In the genomic region with DNA sequence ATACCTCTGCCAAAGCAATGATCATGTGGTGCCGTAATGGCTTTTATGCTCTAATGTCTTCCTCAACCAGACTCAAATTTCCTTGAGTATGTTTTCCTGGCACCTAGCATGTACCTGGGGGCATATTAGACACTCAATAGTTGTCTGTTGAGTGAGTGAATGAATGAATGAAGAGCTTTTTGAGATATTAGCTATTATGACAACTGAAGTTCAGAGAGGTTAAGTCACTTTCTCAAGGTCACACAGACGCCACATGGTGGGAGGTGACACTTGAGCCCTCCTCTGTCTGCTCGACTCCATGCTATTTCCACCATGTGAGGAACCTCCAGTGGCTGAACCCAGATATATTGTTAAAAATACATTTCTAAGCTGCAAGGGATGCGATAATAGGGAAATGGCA, we compare ENCODE assay signal across 9 cellular contexts.
A peak's percentile ranks its signal among the peaks of the same experiment; 100 is the strongest.
DNase-seq lines count a peak whose midpoint lies in the region; ATAC-seq, FAIRE-seq and TF ChIP-seq lines count a peak whose summit lies in the region.
"Had no signal": no experiment of that assay in that cellular context is flagged by ENCODE, and none has a peak within 500 bp of the region (broad histone marks: within the 10 kb centered on the region; RNA-seq: fewer than 3 reads in every experiment).

No MANE protein-coding gene starts in this region.

- H3K27ac ChIP-seq in BLaER1 = peak overlapping the region; percentile 79
- H3K27ac ChIP-seq in pancreas = peak overlapping the region; percentile 51 to 84 (median 78)
- H3K27ac ChIP-seq: parathyroid adenoma had no signal

- H3K9me3 Mint-ChIP-seq in dendritic cell treated with granulocyte-macrophage colony-stimulating factor and Interleukin-4, amounts not matched to agents 40 ng/mL and 50 ng/mL, for 4 days = no peaks in the 10 kb centered on the region

- no peaks in the 10 kb centered on the region for H4K20me1 ChIP-seq in BLaER1

- 52 to 56% methylated on average over 4 of the region's 4 CpGs for WGBS in pancreas, 2 donors

- H3K9me3 ChIP-seq in BLaER1 (no peaks in the 10 kb centered on the region), pancreas (no peaks in the 10 kb centered on the region)

- peak overlapping the region; percentile 83 for H3K4me2 ChIP-seq in BLaER1

- no peaks in the 10 kb centered on the region for H3K36me3 Mint-ChIP-seq in dendritic cell treated with granulocyte-macrophage colony-stimulating factor and Interleukin-4, amounts not matched to agents 40 ng/mL and 50 ng/mL, for 4 days (ENCODE audit: low read depth)

- DNase-seq in NB4 (ENCODE audit: low read depth) (no peak), pancreas (no peak), mucosa of gallbladder (ENCODE audit: low spot score) (no peak), C1 segment of cervical spinal cord (lab: John Stamatoyannopoulos, UW) (no peak), NCI-H345 treated with DMSO at 0.1 percent for 48 hours (lab: John Stamatoyannopoulos, UW; ENCODE audit: unreplicated experiment) (no peak)

- H3K4me1 ChIP-seq in BLaER1 (peaks cover 47% of the 10 kb centered on the region), pancreas (peaks cover 0 to 19% (median 15%) of the 10 kb centered on the region in 3 donors)
- H3K4me1 ChIP-seq: parathyroid adenoma had no signal

- TF ChIP-seq CTCF in NB4 (IDR thresholded peaks at IDR 0.05; ENCODE audit: low read depth, low read length) (no peak), pancreas (IDR thresholded peaks at IDR 0.05) (no peak)

- no peak for TF ChIP-seq POLR2A in NB4 (IDR thresholded peaks at IDR 0.05; ENCODE audit: extremely low read depth, insufficient read length)

- intact Hi-C loops in dendritic cell treated with granulocyte-macrophage colony-stimulating factor and Interleukin-4, amounts not matched to agents 40 ng/mL and 50 ng/mL, for 4 days (cut with micrococcal nuclease) = no loop called here
- intact Hi-C loops in pancreas (cut with DNase I) = no loop called here

- H3K4me3 Mint-ChIP-seq in dendritic cell treated with granulocyte-macrophage colony-stimulating factor and Interleukin-4, amounts not matched to agents 40 ng/mL and 50 ng/mL, for 4 days = peak overlapping the region; percentile 58

- no peak for FAIRE-seq in pancreas (lab: Jason Lieb, UNC)

- no peak for ATAC-seq in pancreas
- ATAC-seq in HG02938 (IDR thresholded peaks at IDR 0.05; ENCODE audit: unreplicated experiment) = no peak

- peak overlapping the region; percentile 58 for H3K4me3 ChIP-seq in BLaER1
- H3K4me3 ChIP-seq in NB4 (ENCODE audit: low read depth, low read length) = peak overlapping the region; percentile 34
- H3K4me3 ChIP-seq in pancreas = peak overlapping the region in 3 of 4 donors; percentile 18 to 52 (median 42)

- H3K4me1 Mint-ChIP-seq in dendritic cell treated with granulocyte-macrophage colony-stimulating factor and Interleukin-4, amounts not matched to agents 40 ng/mL and 50 ng/mL, for 4 days (ENCODE audit: low read depth) = peaks cover 51% of the 10 kb centered on the region

- H3K36me3 ChIP-seq in BLaER1 (no peaks in the 10 kb centered on the region), pancreas (no peaks in the 10 kb centered on the region)

- H3K9ac ChIP-seq in BLaER1 = peak overlapping the region; percentile 71; the same call in 1 of the 2 replicates
- H3K9ac ChIP-seq: parathyroid adenoma had no signal

- H3K27me3 Mint-ChIP-seq in dendritic cell treated with granulocyte-macrophage colony-stimulating factor and Interleukin-4, amounts not matched to agents 40 ng/mL and 50 ng/mL, for 4 days = peaks cover 3% of the 10 kb centered on the region

- peak overlapping the region; percentile 71 for H3K27ac Mint-ChIP-seq in dendritic cell treated with granulocyte-macrophage colony-stimulating factor and Interleukin-4, amounts not matched to agents 40 ng/mL and 50 ng/mL, for 4 days

- H3K27me3 ChIP-seq in BLaER1 (no peaks in the 10 kb centered on the region), pancreas (no peaks in the 10 kb centered on the region)
